1 cellular context compared by ENCODE assay signal in genomic region chr14:49995162-49995561, GRCh38.
TF ChIP-seq lines count a peak whose summit lies in the region.

No MANE protein-coding gene starts in this region.

TF ChIP-seq in H1, 55 proteins besides CTCF, POLR2A, EP300 and RAD21 (continued from another document):
- TF ChIP-seq BCL11A (IDR thresholded peaks at IDR 0.05; ENCODE audit: low read depth in 2 of 2, low read length in 2 of 2) (no peak), TBP (IDR thresholded peaks at IDR 0.05; ENCODE audit: low read depth, low read length) (no peak), CHD2 (IDR thresholded peaks at IDR 0.05; ENCODE audit: low read length) (no peak), CBX5 (IDR thresholded peaks at IDR 0.05; ENCODE audit: low read depth, low read length) (no peak), SP4 (IDR thresholded peaks at IDR 0.05; ENCODE audit: low read length) (no peak), RXRA (IDR thresholded peaks at IDR 0.05; ENCODE audit: insufficient read depth, low read depth, low read length) (no peak), GTF2F1 (IDR thresholded peaks at IDR 0.05; ENCODE audit: borderline replicate concordance, low read depth, low read length) (no peak), MAX (IDR thresholded peaks at IDR 0.05) (no peak), NANOG (IDR thresholded peaks at IDR 0.05; ENCODE audit: insufficient read depth, low read depth, low read length, poor library complexity, severe bottlenecking) (no peak), BACH1 (IDR thresholded peaks at IDR 0.05; ENCODE audit: low read length) (no peak)
